Comparison of ENCODE assay signal across 1 cellular context in the genomic region with DNA sequence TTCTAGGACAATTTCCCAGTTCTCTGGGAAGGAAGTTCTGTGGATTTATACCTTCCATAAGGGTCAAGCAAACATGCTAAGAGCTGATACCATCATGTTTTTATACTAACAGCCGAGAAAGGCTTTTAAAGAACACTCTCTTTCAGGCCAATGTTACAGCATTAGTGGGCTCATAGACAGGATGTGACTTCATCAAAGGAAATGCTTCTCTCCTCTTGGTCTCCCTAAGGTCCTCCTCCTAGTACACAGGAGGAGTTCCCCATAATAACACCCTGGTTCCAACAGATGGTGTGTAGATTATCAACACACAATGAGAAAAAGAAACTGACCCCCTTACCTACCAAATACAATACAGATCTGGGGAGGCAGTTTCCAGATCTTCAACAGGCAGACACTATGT.
TF ChIP-seq lines count a peak whose summit lies in the region.

No MANE protein-coding gene starts in this region.

TF ChIP-seq in K562, 482 proteins besides CTCF, POLR2A, EP300 and RAD21 (continued from another document and continues in another):
- TF ChIP-seq, protein P1, sequence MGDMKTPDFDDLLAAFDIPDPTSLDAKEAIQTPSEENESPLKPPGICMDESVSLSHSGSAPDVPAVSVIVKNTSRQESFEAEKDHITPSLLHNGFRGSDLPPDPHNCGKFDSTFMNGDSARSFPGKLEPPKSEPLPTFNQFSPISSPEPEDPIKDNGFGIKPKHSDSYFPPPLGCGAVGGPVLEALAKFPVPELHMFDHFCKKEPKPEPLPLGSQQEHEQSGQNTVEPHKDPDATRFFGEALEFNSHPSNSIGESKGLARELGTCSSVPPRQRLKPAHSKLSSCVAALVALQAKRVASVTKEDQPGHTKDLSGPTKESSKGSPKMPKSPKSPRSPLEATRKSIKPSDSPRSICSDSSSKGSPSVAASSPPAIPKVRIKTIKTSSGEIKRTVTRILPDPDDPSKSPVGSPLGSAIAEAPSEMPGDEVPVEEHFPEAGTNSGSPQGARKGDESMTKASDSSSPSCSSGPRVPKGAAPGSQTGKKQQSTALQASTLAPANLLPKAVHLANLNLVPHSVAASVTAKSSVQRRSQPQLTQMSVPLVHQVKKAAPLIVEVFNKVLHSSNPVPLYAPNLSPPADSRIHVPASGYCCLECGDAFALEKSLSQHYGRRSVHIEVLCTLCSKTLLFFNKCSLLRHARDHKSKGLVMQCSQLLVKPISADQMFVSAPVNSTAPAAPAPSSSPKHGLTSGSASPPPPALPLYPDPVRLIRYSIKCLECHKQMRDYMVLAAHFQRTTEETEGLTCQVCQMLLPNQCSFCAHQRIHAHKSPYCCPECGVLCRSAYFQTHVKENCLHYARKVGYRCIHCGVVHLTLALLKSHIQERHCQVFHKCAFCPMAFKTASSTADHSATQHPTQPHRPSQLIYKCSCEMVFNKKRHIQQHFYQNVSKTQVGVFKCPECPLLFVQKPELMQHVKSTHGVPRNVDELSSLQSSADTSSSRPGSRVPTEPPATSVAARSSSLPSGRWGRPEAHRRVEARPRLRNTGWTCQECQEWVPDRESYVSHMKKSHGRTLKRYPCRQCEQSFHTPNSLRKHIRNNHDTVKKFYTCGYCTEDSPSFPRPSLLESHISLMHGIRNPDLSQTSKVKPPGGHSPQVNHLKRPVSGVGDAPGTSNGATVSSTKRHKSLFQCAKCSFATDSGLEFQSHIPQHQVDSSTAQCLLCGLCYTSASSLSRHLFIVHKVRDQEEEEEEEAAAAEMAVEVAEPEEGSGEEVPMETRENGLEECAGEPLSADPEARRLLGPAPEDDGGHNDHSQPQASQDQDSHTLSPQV (IDR thresholded peaks at IDR 0.05), result no peak
- no peak for TF ChIP-seq KDM5B (IDR thresholded peaks at IDR 0.05; ENCODE audit: insufficient replicate concordance, low read depth, low read length)
- TF ChIP-seq HNRNPL (IDR thresholded peaks at IDR 0.05; ENCODE audit: low read depth, low read length), result no peak
- no peak for TF ChIP-seq SAP30 (IDR thresholded peaks at IDR 0.05; ENCODE audit: borderline replicate concordance, insufficient read depth, low read depth, low read length, poor library complexity, severe bottlenecking)
- no peak for TF ChIP-seq U2AF1 (optimal IDR thresholded peaks at IDR 0.05; ENCODE audit: low read depth, low read length)
- no peak for TF ChIP-seq CREB3 (tag; conservative IDR thresholded peaks at IDR 0.05; ENCODE audit: low read depth)
- TF ChIP-seq ILF3 (IDR thresholded peaks at IDR 0.05; ENCODE audit: borderline replicate concordance), result no peak
- TF ChIP-seq SRSF3 (IDR thresholded peaks at IDR 0.05; ENCODE audit: insufficient read depth, low read length), result no peak
- no peak for TF ChIP-seq ZKSCAN1 (IDR thresholded peaks at IDR 0.05; ENCODE audit: low read depth, low read length)
- peak; percentile 61; the same call in 1 of the 2 replicates for TF ChIP-seq ETV1 (tag; conservative IDR thresholded peaks at IDR 0.05; ENCODE audit: low read depth)
- TF ChIP-seq GTF2A2 (tag; IDR thresholded peaks at IDR 0.05), result no peak
- TF ChIP-seq ZNF253 (CRISPR knock-in tag; conservative IDR thresholded peaks at IDR 0.05), result no peak
- TF ChIP-seq ESRRB (CRISPR knock-in tag; IDR thresholded peaks at IDR 0.05; ENCODE audit: borderline replicate concordance), result no peak
- no peak for TF ChIP-seq TAF9B (IDR thresholded peaks at IDR 0.05; ENCODE audit: partially characterized antibody)
- TF ChIP-seq, protein P2, sequence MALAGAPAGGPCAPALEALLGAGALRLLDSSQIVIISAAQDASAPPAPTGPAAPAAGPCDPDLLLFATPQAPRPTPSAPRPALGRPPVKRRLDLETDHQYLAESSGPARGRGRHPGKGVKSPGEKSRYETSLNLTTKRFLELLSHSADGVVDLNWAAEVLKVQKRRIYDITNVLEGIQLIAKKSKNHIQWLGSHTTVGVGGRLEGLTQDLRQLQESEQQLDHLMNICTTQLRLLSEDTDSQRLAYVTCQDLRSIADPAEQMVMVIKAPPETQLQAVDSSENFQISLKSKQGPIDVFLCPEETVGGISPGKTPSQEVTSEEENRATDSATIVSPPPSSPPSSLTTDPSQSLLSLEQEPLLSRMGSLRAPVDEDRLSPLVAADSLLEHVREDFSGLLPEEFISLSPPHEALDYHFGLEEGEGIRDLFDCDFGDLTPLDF (CRISPR knock-in tag; IDR thresholded peaks at IDR 0.05), result no peak
- TF ChIP-seq E2F4 (CRISPR knock-in tag; IDR thresholded peaks at IDR 0.05; ENCODE audit: low read depth), result no peak
- no peak for TF ChIP-seq NFATC3 (IDR thresholded peaks at IDR 0.05)
- TF ChIP-seq NELFE (IDR thresholded peaks at IDR 0.05; ENCODE audit: insufficient read depth, insufficient read length), result no peak
- TF ChIP-seq KLF1 (tag; IDR thresholded peaks at IDR 0.05), result no peak
- TF ChIP-seq GABPA (tag; conservative IDR thresholded peaks at IDR 0.05; ENCODE audit: low read depth), result peak; percentile 88
- no peak for TF ChIP-seq TFAM (CRISPR knock-in tag; conservative IDR thresholded peaks at IDR 0.05)
- TF ChIP-seq XRCC3 (IDR thresholded peaks at IDR 0.05), result no peak
- TF ChIP-seq RUNX1 (IDR thresholded peaks at IDR 0.05; ENCODE audit: low read depth), result no peak
- no peak for TF ChIP-seq ZNF780A (CRISPR knock-in tag; IDR thresholded peaks at IDR 0.05)
- TF ChIP-seq TCF7L2 (IDR thresholded peaks at IDR 0.05; ENCODE audit: low read depth, low read length), result no peak
- no peak for TF ChIP-seq EGR1 (conservative IDR thresholded peaks at IDR 0.05)
- TF ChIP-seq HNRNPUL1 (IDR thresholded peaks at IDR 0.05; ENCODE audit: low read length), result no peak
- no peak for TF ChIP-seq TEAD2 (tag; IDR thresholded peaks at IDR 0.05)
- no peak for TF ChIP-seq ZNF174 (CRISPR knock-in tag; IDR thresholded peaks at IDR 0.05)
- TF ChIP-seq CC2D1A (IDR thresholded peaks at IDR 0.05), result no peak
- TF ChIP-seq ZBTB43 (CRISPR knock-in tag; IDR thresholded peaks at IDR 0.05), result no peak
- peak; percentile 71; the same call in 1 of the 2 replicates for TF ChIP-seq ZNF175 (CRISPR knock-in tag; IDR thresholded peaks at IDR 0.05; ENCODE audit: low read depth)
- TF ChIP-seq PHF20 (IDR thresholded peaks at IDR 0.05; ENCODE audit: partially characterized antibody), result no peak
- TF ChIP-seq ZNF197 (CRISPR knock-in tag; IDR thresholded peaks at IDR 0.05; ENCODE audit: low read depth), result no peak
- TF ChIP-seq ZNF766 (CRISPR knock-in tag; conservative IDR thresholded peaks at IDR 0.05), result no peak
- TF ChIP-seq MYNN (IDR thresholded peaks at IDR 0.05), result no peak
- TF ChIP-seq MYNN (CRISPR knock-in tag; IDR thresholded peaks at IDR 0.05), result no peak
- TF ChIP-seq MBD2 (IDR thresholded peaks at IDR 0.05; ENCODE audit: borderline replicate concordance, low read depth), result no peak
- TF ChIP-seq ZNF224 (CRISPR knock-in tag; IDR thresholded peaks at IDR 0.05), result no peak
- no peak for TF ChIP-seq ZNF3 (CRISPR knock-in tag; IDR thresholded peaks at IDR 0.05)
- TF ChIP-seq ZNF124 (CRISPR knock-in tag; IDR thresholded peaks at IDR 0.05), result no peak
- TF ChIP-seq PHF21A (IDR thresholded peaks at IDR 0.05; ENCODE audit: borderline replicate concordance, low read depth), result no peak
- peak; percentile 15; the same call in 1 of the 2 replicates for TF ChIP-seq ATF7 (IDR thresholded peaks at IDR 0.05)
- TF ChIP-seq RFX1 (IDR thresholded peaks at IDR 0.05), result no peak
- TF ChIP-seq POLR2AphosphoS5 (IDR thresholded peaks at IDR 0.05; ENCODE audit: control insufficient read depth, insufficient read depth, low read depth, low read length), result no peak
- no peak for TF ChIP-seq TAF7 (tag; IDR thresholded peaks at IDR 0.05)
- TF ChIP-seq RNF2 (IDR thresholded peaks at IDR 0.05), result no peak
- TF ChIP-seq ZNF395 (CRISPR knock-in tag; IDR thresholded peaks at IDR 0.05), result peak; percentile 41; the same call in 1 of the 2 replicates
- no peak for TF ChIP-seq ZNF449 (CRISPR knock-in tag; IDR thresholded peaks at IDR 0.05)
- no peak for TF ChIP-seq TRIM28 (IDR thresholded peaks at IDR 0.05)
- TF ChIP-seq, protein P3, sequence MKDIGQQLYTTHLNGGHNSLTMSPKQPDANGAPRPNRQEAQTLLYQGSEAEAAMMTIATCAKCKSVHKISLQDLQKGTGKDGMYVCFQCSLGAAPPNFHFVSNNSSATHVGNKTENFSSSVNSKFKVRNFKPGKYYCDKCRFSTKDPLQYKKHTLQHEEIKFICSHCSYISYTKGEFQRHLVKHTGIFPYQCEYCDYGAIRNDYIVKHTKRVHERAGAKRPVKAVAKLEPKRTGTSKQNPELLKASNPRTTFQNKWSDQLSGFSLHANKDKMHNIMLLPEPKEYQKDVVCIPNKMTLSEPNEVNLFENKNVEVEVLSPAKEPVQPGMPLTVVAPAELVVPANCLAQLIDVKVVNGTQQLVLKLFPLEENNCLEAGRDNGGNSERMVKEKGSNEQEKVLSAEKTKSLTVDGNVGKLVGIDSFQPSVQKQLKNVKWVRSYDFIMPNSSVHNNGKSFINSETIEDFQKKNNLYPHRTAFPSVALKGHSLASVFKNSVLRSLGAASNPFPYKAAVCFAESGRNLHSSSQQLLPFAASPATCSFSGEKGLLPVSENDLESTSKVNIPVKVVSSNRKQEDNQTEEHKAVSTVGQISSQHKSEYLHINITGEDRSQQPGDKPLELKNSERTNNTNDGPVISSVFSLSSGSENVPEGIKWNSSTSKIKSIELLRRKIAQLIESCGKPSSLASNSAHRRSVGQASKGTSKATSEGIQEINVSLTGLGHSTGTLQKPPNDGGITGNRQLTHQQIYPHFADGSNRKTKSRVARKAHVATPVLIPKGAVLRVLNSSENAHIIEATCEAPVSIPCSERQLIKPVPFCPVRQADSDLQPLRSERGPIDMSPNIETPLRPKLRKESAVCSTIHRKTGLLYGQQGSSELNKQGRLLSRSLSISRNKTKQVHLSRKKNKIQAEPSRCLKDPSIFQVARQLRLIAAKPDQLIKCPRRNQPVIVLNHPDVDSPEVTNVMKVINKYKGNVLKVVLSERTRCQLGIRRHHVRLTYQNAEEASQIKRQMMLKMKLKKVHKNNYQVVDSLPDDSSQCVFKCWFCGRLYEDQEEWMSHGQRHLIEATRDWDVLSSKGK (CRISPR knock-in tag; IDR thresholded peaks at IDR 0.05), result no peak
- TF ChIP-seq TAL1 (IDR thresholded peaks at IDR 0.05), result no peak
- TF ChIP-seq ZNF764 (CRISPR knock-in tag; IDR thresholded peaks at IDR 0.05; ENCODE audit: low read depth), result no peak
- no peak for TF ChIP-seq ARID2 (IDR thresholded peaks at IDR 0.05)
- no peak for TF ChIP-seq ZBTB2 (IDR thresholded peaks at IDR 0.05)
